ENCODE assay signal across 17 cellular contexts in the genomic region with DNA sequence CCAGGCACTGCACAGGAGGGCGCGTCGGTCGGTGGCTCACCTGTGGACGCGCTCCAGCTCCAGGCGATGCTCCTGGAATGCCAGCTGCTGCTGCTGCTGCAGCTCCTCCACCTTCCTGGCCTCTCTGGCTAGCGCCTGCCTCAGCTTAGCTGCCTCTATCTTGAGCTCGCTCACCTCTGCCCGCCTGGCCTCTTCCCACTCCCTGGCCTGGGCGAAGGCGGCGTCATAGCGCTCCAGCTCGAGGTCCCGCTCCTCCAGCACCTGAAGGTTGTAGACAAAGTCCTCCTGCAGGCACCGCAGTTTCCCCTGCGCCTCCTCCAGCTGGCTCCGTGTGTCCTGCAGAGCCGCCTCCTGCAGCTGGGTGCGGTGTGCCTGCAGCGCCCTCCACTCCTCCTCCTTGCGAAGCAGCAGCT.
DNase-seq lines count a peak whose midpoint lies in the region; ATAC-seq lines count a peak whose summit lies in the region.
"Had no signal": no experiment of that assay in that cellular context is flagged by ENCODE, and none has a peak within 500 bp of the region (broad histone marks: within the 10 kb centered on the region; RNA-seq: fewer than 3 reads in every experiment).

No MANE protein-coding gene starts in this region.

- H3K27ac ChIP-seq in BLaER1 treated with 17β-estradiol and CSF1 and Interleukin-3, amounts not matched to agents 10 nM and 100 nM: peak overlapping the region in 3 of 11 experiments; percentile 21 to 60 (median 36); a peak in 3 of 22 replicates
- peak overlapping the region; percentile 56 for H3K27ac ChIP-seq in effector memory CD4-positive, alpha-beta T cell (ENCODE audit: insufficient read depth, low read length, poor library complexity, severe bottlenecking)
- H3K27ac ChIP-seq: 22Rv1, esophagus squamous epithelium, HL-60, ovary, WERI-Rb-1 had no signal

- H3K36me3 ChIP-seq in BLaER1 treated with 17β-estradiol and CSF1 and Interleukin-3, amounts not matched to agents 10 nM and 100 nM: peaks cover 7 to 25% (median 16%) of the 10 kb centered on the region in 11 experiments; a peak in 21 of 22 replicates
- H3K36me3 ChIP-seq in effector memory CD4-positive, alpha-beta T cell (ENCODE audit: control insufficient read depth, insufficient read depth, low read length): no peaks in the 10 kb centered on the region
- H3K36me3 ChIP-seq: ovary had no signal

- H3K27me3 ChIP-seq in BLaER1 treated with 17β-estradiol and CSF1 and Interleukin-3, amounts not matched to agents 10 nM and 100 nM: no peaks in the 10 kb centered on the region
- no peaks in the 10 kb centered on the region for H3K27me3 ChIP-seq in effector memory CD4-positive, alpha-beta T cell (replicated peaks; ENCODE audit: control insufficient read depth, insufficient read depth, low read length, poor library complexity, severe bottlenecking)
- H3K27me3 ChIP-seq: esophagus squamous epithelium, ovary had no signal

- no peak for ATAC-seq in GM19452 (IDR thresholded peaks at IDR 0.05; ENCODE audit: unreplicated experiment)

- H4K20me1 ChIP-seq in BLaER1 treated with 17β-estradiol and CSF1 and Interleukin-3, amounts not matched to agents 10 nM and 100 nM: peaks cover 0 to 14% (median 0%) of the 10 kb centered on the region in 11 experiments; a peak in 3 of 22 replicates

- H3K4me3 ChIP-seq in BLaER1 treated with 17β-estradiol and CSF1 and Interleukin-3, amounts not matched to agents 10 nM and 100 nM: no peak overlapping the region
- H3K4me3 ChIP-seq in effector memory CD4-positive, alpha-beta T cell (ENCODE audit: insufficient read depth, low read depth, low read length, poor library complexity, severe bottlenecking): no peak overlapping the region
- H3K4me3 ChIP-seq: esophagus squamous epithelium, ovary, smooth muscle cell had no signal

- peaks cover 36 to 57% (median 46%) of the 10 kb centered on the region in 10 experiments for H3K4me1 ChIP-seq in BLaER1 treated with 17β-estradiol and CSF1 and Interleukin-3, amounts not matched to agents 10 nM and 100 nM
- H3K4me1 ChIP-seq in effector memory CD4-positive, alpha-beta T cell (ENCODE audit: control insufficient read depth, insufficient read depth, low read length, poor library complexity, severe bottlenecking): peaks cover 39% of the 10 kb centered on the region

- DNase-seq in NCI-H2081 (lab: John Stamatoyannopoulos, UW) (peak; percentile 60 to 85), NCI-H2081 treated with DMSO at 0.1 percent for 48 hours (lab: John Stamatoyannopoulos, UW) (no peak), NCI-H2227 (lab: John Stamatoyannopoulos, UW; ENCODE audit: unreplicated experiment) (peak; percentile 50), C1 segment of cervical spinal cord (lab: John Stamatoyannopoulos, UW) (no peak), NCI-H146 treated with DMSO at 0.1 percent for 48 hours (lab: John Stamatoyannopoulos, UW; ENCODE audit: unreplicated experiment) (no peak)
- DNase-seq in effector memory CD4-positive, alpha-beta T cell: no peak
- DNase-seq: dermis blood vessel endothelial cell, esophagus squamous epithelium, head of caudate nucleus, NCI-H146, ovary, WERI-Rb-1 had no signal

- H3K9me3 ChIP-seq in BLaER1 treated with 17β-estradiol and CSF1 and Interleukin-3, amounts not matched to agents 10 nM and 100 nM (replicated peaks in 1 of 11): no peaks in the 10 kb centered on the region
- H3K9me3 ChIP-seq in effector memory CD4-positive, alpha-beta T cell (ENCODE audit: control insufficient read depth, low read length): no peaks in the 10 kb centered on the region
- H3K9me3 ChIP-seq: esophagus squamous epithelium, ovary had no signal

- H3K4me2 ChIP-seq in BLaER1 treated with 17β-estradiol and CSF1 and Interleukin-3, amounts not matched to agents 10 nM and 100 nM: peak overlapping the region in 10 of 11 experiments; percentile 60 to 90 (median 74); a peak in 21 of 22 replicates
- H3K4me2 ChIP-seq: smooth muscle cell had no signal

- peak overlapping the region in 1 of 11 experiments; percentile 57; a peak in 1 of 22 replicates for H3K9ac ChIP-seq in BLaER1 treated with 17β-estradiol and CSF1 and Interleukin-3, amounts not matched to agents 10 nM and 100 nM

Comparison
In these comparisons a context has a peak if more than half of its experiments do, and no peak if none do; other contexts are left out.
1. DNase-seq: peak in NCI-H2081 (2 of 2) and NCI-H2227 (single experiment); none in NCI-H2081 treated with DMSO at 0.1 percent for 48 hours (single experiment), effector memory CD4-positive, alpha-beta T cell (0 of 3), C1 segment of cervical spinal cord (0 of 14) and NCI-H146 treated with DMSO at 0.1 percent for 48 hours (single experiment).